Comparison of ENCODE assay signal across 8 cellular contexts in genomic region chr6:56542367-56543331, GRCh38.
DNase-seq lines count a peak whose midpoint lies in the region; ATAC-seq, FAIRE-seq and TF ChIP-seq lines count a peak whose summit lies in the region.

No MANE protein-coding gene starts in this region.

- peak; percentile 93 for FAIRE-seq in endothelial cell of umbilical vein (lab: Jason Lieb, UNC)

- TSS peak; percentile 84 for BruUV-seq in endothelial cell of umbilical vein (replicated peaks; lab: Mats Ljungman, UMichigan)

- ATAC-seq in GM19455 (IDR thresholded peaks at IDR 0.05; ENCODE audit: unreplicated experiment) (peak; percentile 97), HG03571 (IDR thresholded peaks at IDR 0.05; ENCODE audit: unreplicated experiment) (peak; percentile 95)

- DNase-seq in CMK (ENCODE audit: low read depth) (peak; percentile 65), NCI-H82 (lab: John Stamatoyannopoulos, UW) (peak; percentile 99), endothelial cell of umbilical vein (ENCODE audit: low read depth, low spot score) (peak; percentile 97)
- peak; percentile 32 to 52 (median 33) for DNase-seq in activated CD8-positive, alpha-beta memory T cell treated with anti-CD3 and anti-CD28 coated beads for 48 hours (ENCODE audit: low read depth in 2 of 3, low spot score in 2 of 3)
- peak; percentile 14 for DNase-seq in stimulated activated CD8-positive, alpha-beta memory T cell treated with anti-CD3 and anti-CD28 coated beads, Interleukin-15, amount 100 ng/mL, for 1 hour (ENCODE audit: low read depth)

- H3K9ac ChIP-seq in endothelial cell of umbilical vein (replicated peaks; ENCODE audit: extremely low read depth, insufficient read depth, low read length): peak overlapping the region; percentile 89

- H3K4me3 ChIP-seq in endothelial cell of umbilical vein (replicated peaks in 1 of 3; ENCODE audit: insufficient read depth in 1 of 3, low read depth in 1 of 3, low read length in 3 of 3): peak overlapping the region; percentile 41 to 84 (median 66)
- H3K4me3 ChIP-seq in mesodermal cell (ENCODE audit: extremely low read depth, insufficient read depth, low read length, poor library complexity, severe bottlenecking): peak overlapping the region; percentile 47

- intact Hi-C loops in endothelial cell of umbilical vein (cut with micrococcal nuclease): loop anchor here (1.0 to 2.0 kb wide), 2 partner anchors 52 to 172 kb away; no protein-coding TSS in a partner anchor

- H3K4me1 ChIP-seq in endothelial cell of umbilical vein (ENCODE audit: control insufficient read depth, extremely low read depth, insufficient read depth, low read length) (peaks cover 41% of the 10 kb centered on the region), mesodermal cell (ENCODE audit: control insufficient read depth, insufficient read depth, low read length, poor library complexity, severe bottlenecking) (peaks cover 16% of the 10 kb centered on the region)

- peak overlapping the region; percentile 99 for H3K4me2 ChIP-seq in endothelial cell of umbilical vein (ENCODE audit: insufficient read depth, low read length)

- H2AFZ ChIP-seq in endothelial cell of umbilical vein (ENCODE audit: low read depth, low read length): peak overlapping the region; percentile 42

- dilution Hi-C loops in endothelial cell of umbilical vein (cut with MboI; ENCODE audit: extremely low pct_ligation_motif_present, low sequenced_read_pairs): no loop called here

- peak; percentile 82 for TF ChIP-seq POLR2A in endothelial cell of umbilical vein (IDR thresholded peaks at IDR 0.05; ENCODE audit: low read depth, low read length)

- H3K27me3 ChIP-seq in endothelial cell of umbilical vein (ENCODE audit: control insufficient read depth in 2 of 2, insufficient read depth in 2 of 2, low read length in 2 of 2): no peaks in the 10 kb centered on the region

- no peaks in the 10 kb centered on the region for H3K9me3 ChIP-seq in endothelial cell of umbilical vein (replicated peaks; ENCODE audit: control insufficient read depth, insufficient read depth, low read length)
- H3K9me3 ChIP-seq in mesodermal cell (ENCODE audit: control insufficient read depth, low read length): no peaks in the 10 kb centered on the region

- no peaks in the 10 kb centered on the region for H3K9me1 ChIP-seq in endothelial cell of umbilical vein (replicated peaks; ENCODE audit: control insufficient read depth, extremely low read depth, insufficient read depth, low read length)

- no peaks in the 10 kb centered on the region for H4K20me1 ChIP-seq in endothelial cell of umbilical vein (replicated peaks; ENCODE audit: control insufficient read depth, extremely low read depth, insufficient read depth, low read length)

- H3K27ac ChIP-seq in endothelial cell of umbilical vein (ENCODE audit: insufficient read depth, low read depth, low read length) (peak overlapping the region; percentile 80), mesodermal cell (ENCODE audit: low read depth, low read length, severe bottlenecking) (peak overlapping the region; percentile 92)

- 1% methylated on average over 40 to 42 of the region's 50 CpGs for WGBS in mesodermal cell (ENCODE audit: insufficient coverage in 2 of 2), 2 experiments

- CTCF ChIA-PET in endothelial cell of umbilical vein (lab: Charles Lee): interaction anchor here (0.6 to 2.9 kb wide), 23 partner anchors 10 to 736 kb away, joined by 3 to 26 read pairs (median 6); no protein-coding TSS in a partner anchor

- peak in 1 of 2 donors; percentile 22 for TF ChIP-seq CTCF in endothelial cell of umbilical vein (IDR thresholded peaks at IDR 0.05; ENCODE audit: extremely low read depth in 1 of 2, insufficient read depth in 1 of 2, low read depth in 1 of 2, low read length in 2 of 2)

- POLR2A ChIA-PET in endothelial cell of umbilical vein (lab: Charles Lee): interaction anchor here (0.6 to 1.3 kb wide), 4 partner anchors 16 to 98 kb away, joined by 3 to 13 read pairs (median 4); no protein-coding TSS in a partner anchor

- peaks cover 40% of the 10 kb centered on the region for H3K79me2 ChIP-seq in endothelial cell of umbilical vein (ENCODE audit: control insufficient read depth, insufficient read depth, low read length)

- H3K36me3 ChIP-seq in endothelial cell of umbilical vein (ENCODE audit: control insufficient read depth in 2 of 2, extremely low read depth in 1 of 2, insufficient read depth in 2 of 2, low read length in 2 of 2) (no peaks in the 10 kb centered on the region), mesodermal cell (ENCODE audit: control insufficient read depth, insufficient read depth, low read length) (no peaks in the 10 kb centered on the region)

TF ChIP-seq in endothelial cell of umbilical vein, 7 proteins besides CTCF, POLR2A, EP300 and RAD21:
- peak; percentile 82 for TF ChIP-seq GATA2 (IDR thresholded peaks at IDR 0.05; ENCODE audit: insufficient read depth, insufficient read length, low read depth, low read length)
- peak; percentile 84 for TF ChIP-seq POLR2AphosphoS5 (IDR thresholded peaks at IDR 0.05; ENCODE audit: insufficient read depth, low read depth, low read length)
- TF ChIP-seq EZH2 (IDR thresholded peaks at IDR 0.05; ENCODE audit: borderline replicate concordance, low read depth, low read length, severe bottlenecking): no peak

Comparison
In these comparisons a context has a peak if more than half of its experiments do, and no peak if none do; other contexts are left out.
1. Peak in every context shown above with its lines: DNase-seq, ATAC-seq, H3K4me3 ChIP-seq and H3K27ac ChIP-seq.
2. DNase-seq: peak in every context shown above with its lines; median percentile 99 in NCI-H82; 97 in endothelial cell of umbilical vein; 65 in CMK; 33 in activated CD8-positive, alpha-beta memory T cell treated with anti-CD3 and anti-CD28 coated beads for 48 hours; 14 in stimulated activated CD8-positive, alpha-beta memory T cell treated with anti-CD3 and anti-CD28 coated beads, Interleukin-15, amount 100 ng/mL, for 1 hour.